In genomic region chr20:58310291-58310782, GRCh38 we compare ENCODE assay signal across 8 cellular contexts. TPM values are rescaled to one million over a fixed set of nuclear protein-coding genes. Genes with fewer than 3 reads are reported as not detected.
A peak's percentile ranks its signal among the peaks of the same experiment; 100 is the strongest.
DNase-seq lines count a peak whose midpoint lies in the region; ATAC-seq and TF ChIP-seq lines count a peak whose summit lies in the region.

No MANE protein-coding gene starts in this region.

- TF ChIP-seq RAD21 in HCT116 (IDR thresholded peaks at IDR 0.05; ENCODE audit: low read depth) = no peak

- no peaks in the 10 kb centered on the region for H3K9me3 Mint-ChIP-seq in activated T-helper 17 cell treated with anti-CD3 and anti-CD28 coated beads, Interleukin-2, amount 50 U/mL, for 72 hours

- ATAC-seq in HCT116 (no peak), GM21360 (IDR thresholded peaks at IDR 0.05; ENCODE audit: unreplicated experiment) (no peak)
- ATAC-seq in activated T-helper 17 cell treated with anti-CD3 and anti-CD28 coated beads, Interleukin-2, amount 50 U/mL, for 72 hours (replicated peaks) = no peak

- H3K4me3 ChIP-seq in ACC112 (ENCODE audit: low read depth, low read length) = peak overlapping the region; percentile 91
- peak overlapping the region; percentile 72 to 90 for H3K4me3 ChIP-seq in HCT116 (replicated peaks in 1 of 2; ENCODE audit: low read depth in 1 of 2, low read length in 2 of 2)
- peak overlapping the region; percentile 77 to 85 (median 82) for H3K4me3 ChIP-seq in subcutaneous abdominal adipose tissue (ENCODE audit: low read depth in 1 of 5, low read length in 5 of 5)

- H2AFZ ChIP-seq in ACC112 (ENCODE audit: low read length, unreplicated experiment) (peak overlapping the region; percentile 32), HCT116 (ENCODE audit: low read depth, low read length, poor library complexity, severe bottlenecking) (no peak overlapping the region)

- TSS peak; percentile 55 for BruUV-seq in HCT116 (replicated peaks; lab: Mats Ljungman, UMichigan)

- POLR2A ChIA-PET in HCT116 (lab: Charles Lee) = no interaction called here

- H3K36me3 Mint-ChIP-seq in activated T-helper 17 cell treated with anti-CD3 and anti-CD28 coated beads, Interleukin-2, amount 50 U/mL, for 72 hours (ENCODE audit: low read depth) = peaks cover 58% of the 10 kb centered on the region

- intact Hi-C loops in HCT116 (cut with micrococcal nuclease) = loop anchor here (2.0 kb wide), 1 partner anchor 78 kb away; the partner anchor contains the start of gene VAPB
- intact Hi-C loops in posterior cingulate gyrus (cut with DNase I) = no loop called here

- H3K36me3 ChIP-seq in ACC112 (ENCODE audit: insufficient read depth, low read length) (peaks cover 21% of the 10 kb centered on the region), HCT116 (ENCODE audit: control insufficient read depth in 1 of 2, insufficient read depth in 2 of 2, low read length in 2 of 2) (peaks cover 0 to 7% of the 10 kb centered on the region in 2 experiments; a peak in 1 of 4 replicates), subcutaneous abdominal adipose tissue (ENCODE audit: control insufficient read depth in 5 of 5, insufficient read depth in 5 of 5, low read length in 5 of 5) (peaks cover 0 to 25% (median 21%) of the 10 kb centered on the region in 5 donors)

- TF ChIP-seq POLR2A in HCT116 (IDR thresholded peaks at IDR 0.05; ENCODE audit: borderline replicate concordance, extremely low read depth, insufficient read depth, insufficient read length) = no peak

- peak overlapping the region; percentile 56 for H3K27ac ChIP-seq in ACC112 (ENCODE audit: low read depth, low read length)
- peak overlapping the region; percentile 85; the same call in 1 of the 2 replicates for H3K27ac ChIP-seq in HCT116 (ENCODE audit: low read depth, low read length)
- peak overlapping the region; percentile 76 for H3K27ac ChIP-seq in subcutaneous abdominal adipose tissue (ENCODE audit: low read depth, low read length)

- H3K9ac ChIP-seq in HCT116 (ENCODE audit: low read length) = peak overlapping the region; percentile 86
- peak overlapping the region; percentile 63 to 94 (median 93) for H3K9ac ChIP-seq in subcutaneous abdominal adipose tissue (ENCODE audit: low read length in 5 of 5)

- H3K79me2 ChIP-seq in ACC112 (ENCODE audit: control insufficient read depth, insufficient read depth, low read length, unreplicated experiment) (peaks cover 70% of the 10 kb centered on the region), HCT116 (ENCODE audit: insufficient read depth, low read length) (peaks cover 19% of the 10 kb centered on the region)

- H3K9me3 ChIP-seq in HCT116 (ENCODE audit: control insufficient read depth in 1 of 2, insufficient read depth in 1 of 2, low read depth in 1 of 2, low read length in 2 of 2) (no peaks in the 10 kb centered on the region), subcutaneous abdominal adipose tissue (ENCODE audit: control insufficient read depth in 5 of 5, low read length in 5 of 5) (no peaks in the 10 kb centered on the region)

- H3K27ac Mint-ChIP-seq in activated T-helper 17 cell treated with anti-CD3 and anti-CD28 coated beads, Interleukin-2, amount 50 U/mL, for 72 hours = peak overlapping the region; percentile 87

- CTCF ChIA-PET in HCT116 (lab: Charles Lee) = interaction anchor here (0.6 kb wide), 1 partner anchor 61 kb away, joined by 3 read pairs; no protein-coding TSS in a partner anchor

- no peaks in the 10 kb centered on the region for H4K20me1 ChIP-seq in HCT116 (ENCODE audit: insufficient read depth)

- H3K9me2 ChIP-seq in HCT116 (ENCODE audit: insufficient read depth) = no peaks in the 10 kb centered on the region

- H3K4me2 ChIP-seq in HCT116 (ENCODE audit: low read length) = peak overlapping the region; percentile 75

- TF ChIP-seq CTCF in HCT116 (IDR thresholded peaks at IDR 0.05 in 2 of 3, conservative IDR thresholded peaks at IDR 0.05 in 1 of 3; ENCODE audit: borderline replicate concordance in 1 of 3, insufficient read depth in 1 of 3, low read depth in 2 of 3, low read length in 2 of 3) = no peak

- no peaks in the 10 kb centered on the region for H3K27me3 Mint-ChIP-seq in activated T-helper 17 cell treated with anti-CD3 and anti-CD28 coated beads, Interleukin-2, amount 50 U/mL, for 72 hours

- H3K27me3 ChIP-seq in ACC112 (ENCODE audit: insufficient read depth, low read length) (no peaks in the 10 kb centered on the region), HCT116 (ENCODE audit: insufficient read depth, low read length) (no peaks in the 10 kb centered on the region), subcutaneous abdominal adipose tissue (ENCODE audit: control insufficient read depth in 5 of 5, insufficient read depth in 4 of 5, low read length in 5 of 5) (no peaks in the 10 kb centered on the region)

- H3K4me3 Mint-ChIP-seq in activated T-helper 17 cell treated with anti-CD3 and anti-CD28 coated beads, Interleukin-2, amount 50 U/mL, for 72 hours = peak overlapping the region; percentile 87

- RAD21 ChIA-PET in HCT116 (lab: Charles Lee; ENCODE audit: low non-redundant PET in 1 of 2, low total read pairs in 2 of 2, uncharacterized antibody in 2 of 2, unreplicated experiment in 2 of 2) = no interaction called here

- H3K4me1 ChIP-seq in ACC112 (ENCODE audit: control insufficient read depth, insufficient read depth, low read length, unreplicated experiment) (peaks cover 25% of the 10 kb centered on the region), HCT116 (ENCODE audit: control insufficient read depth in 1 of 2, insufficient read depth in 2 of 2, low read length in 2 of 2) (peaks cover 9 to 26% of the 10 kb centered on the region in 2 experiments; a peak in 3 of 4 replicates), subcutaneous abdominal adipose tissue (ENCODE audit: control insufficient read depth in 5 of 5, insufficient read depth in 5 of 5, low read length in 5 of 5) (peaks cover 5 to 32% (median 21%) of the 10 kb centered on the region in 5 donors)

- DNase-seq in HCT116 (ENCODE audit: low read depth, low spot score) (no peak), iris pigment epithelial cell (ENCODE audit: low read depth) (peak; percentile 21), posterior cingulate gyrus (no peak), NCI-H524 (lab: John Stamatoyannopoulos, UW) (no peak)

- H3K4me1 Mint-ChIP-seq in activated T-helper 17 cell treated with anti-CD3 and anti-CD28 coated beads, Interleukin-2, amount 50 U/mL, for 72 hours = peaks cover 49% of the 10 kb centered on the region

TF ChIP-seq in HCT116, 20 proteins besides CTCF, POLR2A, EP300 and RAD21:
- no peak for TF ChIP-seq EZH2phosphoT487 (IDR thresholded peaks at IDR 0.05; ENCODE audit: borderline replicate concordance)
- TF ChIP-seq FOSL1 (IDR thresholded peaks at IDR 0.05; ENCODE audit: low read depth) = peak; percentile 39; the same call in 1 of the 2 replicates
- no peak for TF ChIP-seq ZFX (IDR thresholded peaks at IDR 0.05)
- TF ChIP-seq SRF (IDR thresholded peaks at IDR 0.05; ENCODE audit: low read depth) = no peak
- no peak for TF ChIP-seq TCF7L2 (IDR thresholded peaks at IDR 0.05; ENCODE audit: borderline replicate concordance, extremely low read depth, insufficient read depth, insufficient read length)
- no peak for TF ChIP-seq EGR1 (IDR thresholded peaks at IDR 0.05; ENCODE audit: low read depth)
TF ChIP-seq in HCT116: peak in this region for 1.

RNA-seq across cellular contexts. Expression of gene RAB22A, which starts 0.8 kb away (rescaled TPM):
- 9.9 TPM for total RNA-seq in HCT116 (2021; ENCODE audit: unreplicated experiment)
- polyA plus RNA-seq in HCT116 (2012) = 3.3 TPM in 2 replicates
- total RNA-seq in activated T-helper 17 cell treated with anti-CD3 and anti-CD28 coated beads, Interleukin-2, amount 50 U/mL, for 72 hours = 10 to 100 TPM; 11.6 to 12.8 TPM
